8 cellular contexts compared by ENCODE assay signal in genomic region chr15:68229386-68230156, GRCh38. TPM values are rescaled to one million over a fixed set of nuclear protein-coding genes. Genes with fewer than 3 reads are reported as not detected.
A peak's percentile ranks its signal among the peaks of the same experiment; 100 is the strongest.
DNase-seq lines count a peak whose midpoint lies in the region; ATAC-seq, FAIRE-seq and TF ChIP-seq lines count a peak whose summit lies in the region.

Gene CLN6, minus strand, starts transcription at chr15:68229728. Its CDS starts 144 bp downstream, at chr15:68229584.

- peaks cover 12% of the 10 kb centered on the region for H4K20me1 ChIP-seq in hepatocyte (ENCODE audit: insufficient read depth, poor library complexity, severe bottlenecking)

- no peaks in the 10 kb centered on the region for H3K27me3 ChIP-seq in hepatocyte

- H3K9me2 ChIP-seq in hepatocyte (replicated peaks; ENCODE audit: insufficient read depth), result no peaks in the 10 kb centered on the region

- H3K27ac ChIP-seq in hepatocyte, result peak within 1 kb of the TSS; percentile 97

- TF ChIP-seq CTCF in astrocyte of the cerebellum (IDR thresholded peaks at IDR 0.05; ENCODE audit: low read depth, low read length, missing control alignments) (no peak), hepatocyte (IDR thresholded peaks at IDR 0.05; ENCODE audit: poor library complexity) (no peak), retinal pigment epithelial cell (conservative IDR thresholded peaks at IDR 0.05; ENCODE audit: low read depth, low read length) (no peak)

- H3K4me1 ChIP-seq in hepatocyte (ENCODE audit: insufficient read depth), result peaks cover 50% of the 10 kb centered on the region

- no peaks in the 10 kb centered on the region for H3K9me3 ChIP-seq in hepatocyte (ENCODE audit: low read depth)

- peak; percentile 80 for DNase-seq in GM18507 (ENCODE audit: extremely low spot score, insufficient read length, low read depth)
- DNase-seq in NCI-H1694 treated with DMSO at 0.1 percent for 48 hours (lab: John Stamatoyannopoulos, UW), result peak; percentile 64
- DNase-seq in T-helper 9 cell, result peak; percentile 71
- DNase-seq in astrocyte of the cerebellum (ENCODE audit: low read depth), result peak; percentile 32
- peak; percentile 93 for DNase-seq in hepatocyte (ENCODE audit: low spot score)
- DNase-seq in retinal pigment epithelial cell (ENCODE audit: low read depth), result peak; percentile 34
- no peak for DNase-seq in OCI-M2 (lab: John Stamatoyannopoulos, UW; ENCODE audit: unreplicated experiment)

- H3K4me2 ChIP-seq in hepatocyte, result peak within 1 kb of the TSS; percentile 81

- under 1% methylated on average over 36 of the region's 82 CpGs for WGBS in hepatocyte (ENCODE audit: low lambda C conversion rate, missing lambda C conversion rate)

- H2AFZ ChIP-seq in hepatocyte, result peak within 1 kb of the TSS; percentile 85

- no peaks in the 10 kb centered on the region for H3K36me3 ChIP-seq in hepatocyte (replicated peaks; ENCODE audit: insufficient read depth, low read depth)

- H3K79me2 ChIP-seq in hepatocyte, result peaks cover 46% of the 10 kb centered on the region

- H3K4me3 ChIP-seq in astrocyte of the cerebellum (ENCODE audit: low read depth, low read length), result peak within 1 kb of the TSS; percentile 81
- H3K4me3 ChIP-seq in hepatocyte, result peak within 1 kb of the TSS; percentile 97
- peak within 1 kb of the TSS; percentile 78 for H3K4me3 ChIP-seq in retinal pigment epithelial cell (ENCODE audit: low read length)

- FAIRE-seq in GM18507 (lab: Jason Lieb, UNC), result peak; percentile 55

- ATAC-seq in HG02870 (IDR thresholded peaks at IDR 0.05; ENCODE audit: unreplicated experiment), result peak; percentile 62

- in situ Hi-C loops in astrocyte of the cerebellum (cut with HindIII; ENCODE audit: low sequenced_read_pairs), result no loop called here

RNA-seq across cellular contexts. Expression of gene CLN6, which starts in this region (rescaled TPM):
- total RNA-seq in hepatocyte, result 18.7 and 19.5 TPM in 2 replicates
- polyA plus RNA-seq in hepatocyte, result 10.7 and 11.0 TPM in 2 replicates
